In the genomic region with DNA sequence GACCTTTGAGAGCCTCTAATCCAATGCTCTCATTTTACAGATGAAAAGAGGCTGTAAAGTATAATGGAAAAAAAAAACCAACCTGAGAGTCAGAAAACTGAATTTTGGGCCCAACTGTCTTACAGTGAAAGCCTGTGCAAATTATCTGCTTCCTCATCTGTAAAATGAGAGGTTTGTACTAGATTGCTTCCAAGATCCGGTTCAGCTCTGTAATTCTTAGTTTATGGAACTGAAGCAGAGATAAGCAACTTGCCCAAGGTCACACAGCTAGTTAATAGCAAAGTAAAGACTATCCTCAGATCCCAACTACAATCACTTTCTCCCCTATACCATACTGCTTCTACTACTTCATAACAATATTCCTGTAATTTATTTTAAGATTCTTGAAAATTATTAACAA, we compare ENCODE assay signal across 13 cellular contexts. TPM values are rescaled to one million over a fixed set of nuclear protein-coding genes. Genes with fewer than 3 reads are reported as not detected.
DNase-seq lines count a peak whose midpoint lies in the region; ATAC-seq, FAIRE-seq and TF ChIP-seq lines count a peak whose summit lies in the region.
"Had no signal": no experiment of that assay in that cellular context is flagged by ENCODE, and none has a peak within 500 bp of the region (broad histone marks: within the 10 kb centered on the region; RNA-seq: fewer than 3 reads in every experiment).

No MANE protein-coding gene starts in this region.

- H3K9me3 ChIP-seq in PC-3 (ENCODE audit: low read length) (no peaks in the 10 kb centered on the region), endodermal cell (ENCODE audit: control insufficient read depth, low read length) (no peaks in the 10 kb centered on the region), prostate gland (no peaks in the 10 kb centered on the region)
- H3K9me3 ChIP-seq: heart left ventricle, pancreas had no signal

- no peaks in the 10 kb centered on the region for H3K9me2 ChIP-seq in PC-3 (replicated peaks; ENCODE audit: low read length)

- H3K9ac ChIP-seq in PC-3 (ENCODE audit: low read length) = no peak overlapping the region
- no peak overlapping the region for H3K9ac ChIP-seq in endodermal cell (ENCODE audit: extremely low read depth, low read length, poor library complexity, severe bottlenecking)

- peaks cover 99% of the 10 kb centered on the region for H3K79me2 ChIP-seq in PC-3 (ENCODE audit: low read length)

- POLR2A ChIA-PET in PC-3 (lab: Charles Lee; ENCODE audit: unreplicated experiment) = interaction anchor here (0.6 to 0.7 kb wide), 4 partner anchors 8 to 279 kb away, joined by 3 to 17 read pairs (median 10); a partner anchor contains a TSS

- H4K20me1 ChIP-seq in PC-3 (ENCODE audit: low read length) = peaks cover 55% of the 10 kb centered on the region

- no peak overlapping the region for H2AFZ ChIP-seq in PC-3 (ENCODE audit: low read length)

- H3K4me3 ChIP-seq in PC-3 (ENCODE audit: low read length) (no peak overlapping the region), endodermal cell (ENCODE audit: low read length) (no peak overlapping the region), prostate gland (no peak overlapping the region)
- H3K4me3 ChIP-seq: heart left ventricle, pancreas had no signal

- peaks cover 10% of the 10 kb centered on the region for H3K36me3 Mint-ChIP-seq in endodermal cell (ENCODE audit: low read depth)

- peak overlapping the region; percentile 36 for H3K4me2 ChIP-seq in PC-3 (ENCODE audit: low read length)

- H3K4me3 Mint-ChIP-seq in endodermal cell = no peak overlapping the region

- no peak for TF ChIP-seq POLR2A in prostate gland (IDR thresholded peaks at IDR 0.05)

- H3K27me3 ChIP-seq in PC-3 (ENCODE audit: low read length) (no peaks in the 10 kb centered on the region), endodermal cell (ENCODE audit: control insufficient read depth, insufficient read depth, low read length, poor library complexity, severe bottlenecking) (no peaks in the 10 kb centered on the region), prostate gland (replicated peaks; ENCODE audit: insufficient read depth) (no peaks in the 10 kb centered on the region)
- H3K27me3 ChIP-seq: heart left ventricle, pancreas had no signal

- peak; percentile 39 to 55 for DNase-seq in AML-193 (lab: John Stamatoyannopoulos, UW)
- peak; percentile 14 for DNase-seq in PC-3
- DNase-seq in endodermal cell = no peak
- DNase-seq in NCI-H2171 treated with DMSO at 0.1 percent for 48 hours (lab: John Stamatoyannopoulos, UW) = no peak
- DNase-seq in prostate gland (ENCODE audit: low spot score) = no peak
- DNase-seq in stimulated activated CD4-positive, alpha-beta T cell treated with anti-CD3 and anti-CD28 coated beads, Interleukin-1b, Interleukin-23, amount 100 ng/mL, for 48 hours = no peak
- no peak for DNase-seq in urothelium cell line (ENCODE audit: low spot score)
- DNase-seq: heart left ventricle, NCI-H2081 treated with DMSO at 0.1 percent for 48 hours, pancreas had no signal

- H3K9me3 Mint-ChIP-seq in endodermal cell = peaks cover 3% of the 10 kb centered on the region

- CTCF ChIA-PET in PC-3 (lab: Charles Lee) = no interaction called here

- no TSS peak for BruUV-seq in PC-3 (replicated peaks; lab: Mats Ljungman, UMichigan)

- H3K27ac ChIP-seq in PC-3 (ENCODE audit: low read length) (no peak overlapping the region), endodermal cell (ENCODE audit: low read depth, low read length) (no peak overlapping the region), prostate gland (peak overlapping the region in 1 of 2 donors; percentile 9)
- H3K27ac ChIP-seq: heart left ventricle had no signal

- H3F3A ChIP-seq in PC-3 (ENCODE audit: low read length, unreplicated experiment) = no peaks in the 10 kb centered on the region

- 91% methylated on average over 1 of the region's 1 CpG; no CpG with 5 or more reads in 1 of the 2 experiments for WGBS in endodermal cell (ENCODE audit: insufficient coverage in 1 of 2, insufficient read length in 1 of 2), 2 experiments
- 7% methylated on average over 1 of the region's 1 CpG for WGBS in prostate gland

- no peak for FAIRE-seq in urothelium cell line (lab: Jason Lieb, UNC)
- FAIRE-seq: endometrium, HTR-8/SVneo, pancreas had no signal

- intact Hi-C loops in PC-3 (cut with micrococcal nuclease) (no loop called here), prostate gland (cut with DNase I) (loop anchor here (10.0 kb wide), 1 partner anchor 70 kb away; no protein-coding TSS in a partner anchor)

- TF ChIP-seq CTCF in PC-3 (conservative IDR thresholded peaks at IDR 0.05; ENCODE audit: low read depth, low read length) (no peak), endodermal cell (conservative IDR thresholded peaks at IDR 0.05) (no peak), prostate gland (IDR thresholded peaks at IDR 0.05) (no peak)

- peaks cover 21% of the 10 kb centered on the region for H3K4me1 ChIP-seq in PC-3 (ENCODE audit: insufficient read depth, low read length)
- H3K4me1 ChIP-seq in endodermal cell (ENCODE audit: control insufficient read depth, insufficient read depth, low read length) = peaks cover 3% of the 10 kb centered on the region
- no peaks in the 10 kb centered on the region for H3K4me1 ChIP-seq in prostate gland (replicated peaks)

- ATAC-seq in GM19463 (IDR thresholded peaks at IDR 0.05; ENCODE audit: unreplicated experiment) (peak; percentile 41), PC-3 (peak; percentile 21; the same call in 1 of the 2 replicates)
- ATAC-seq: heart left ventricle had no signal

- H3K4me1 Mint-ChIP-seq in endodermal cell = peaks cover 31% of the 10 kb centered on the region

- no peaks in the 10 kb centered on the region for H3K27me3 Mint-ChIP-seq in endodermal cell (ENCODE audit: insufficient read depth)

- H3K36me3 ChIP-seq in PC-3 (ENCODE audit: low read depth, low read length) = no peaks in the 10 kb centered on the region
- no peaks in the 10 kb centered on the region for H3K36me3 ChIP-seq in endodermal cell (ENCODE audit: control insufficient read depth, insufficient read depth, low read length)
- no peaks in the 10 kb centered on the region for H3K36me3 ChIP-seq in prostate gland
- H3K36me3 ChIP-seq: heart left ventricle, pancreas had no signal

- H3K27ac Mint-ChIP-seq in endodermal cell = peak overlapping the region; percentile 77

RNA-seq across cellular contexts. Expression of a gene that starts 6.3 kb away (rescaled TPM):
- 10.1 and 17.6 TPM in 2 replicates for total RNA-seq in PC-3 (2014; rRNA removed)
- total RNA-seq in endodermal cell = 10 to 100 TPM; 85.4 to 85.8 TPM
- 35.0 TPM for polyA plus RNA-seq in endodermal cell (2013, experiment 1 of 2)
- 32.3 TPM for polyA plus RNA-seq in endodermal cell (2013, experiment 2 of 2)
- total RNA-seq in prostate gland = 10 to 100 TPM; 50.5 to 95.8 TPM

Comparison
In these comparisons a context has a peak if more than half of its experiments do, and no peak if none do; other contexts are left out.
1. DNase-seq: peak in AML-193 (2 of 2) and PC-3 (single experiment); none in endodermal cell (single experiment), NCI-H2171 treated with DMSO at 0.1 percent for 48 hours (single experiment), prostate gland (single experiment), stimulated activated CD4-positive, alpha-beta T cell treated with anti-CD3 and anti-CD28 coated beads, Interleukin-1b, Interleukin-23, amount 100 ng/mL, for 48 hours (single experiment) and urothelium cell line (single experiment).